9 cellular contexts compared by ENCODE assay signal in the genomic region with DNA sequence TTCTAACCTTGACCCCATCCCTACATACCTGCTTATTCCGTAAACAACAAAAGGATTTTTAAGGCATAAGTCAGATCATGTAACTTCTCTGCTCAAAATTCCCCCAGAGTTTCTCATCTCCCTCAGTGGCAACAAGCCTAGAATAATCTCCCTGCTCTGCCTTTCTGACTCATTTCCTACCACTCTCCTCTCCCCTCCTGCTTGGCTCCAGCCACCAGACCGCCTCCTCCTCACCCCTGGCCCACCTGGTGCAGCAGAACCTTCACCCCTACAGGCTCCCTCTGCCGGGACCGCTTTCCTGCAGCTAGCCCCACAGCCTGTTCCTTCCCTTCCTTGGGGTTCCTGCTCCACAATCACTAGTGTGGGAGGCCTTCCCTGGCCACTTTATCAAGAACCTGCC. TPM values are rescaled to one million over a fixed set of nuclear protein-coding genes. Genes with fewer than 3 reads are reported as not detected.
A peak's percentile ranks its signal among the peaks of the same experiment; 100 is the strongest.
DNase-seq lines count a peak whose midpoint lies in the region; ATAC-seq and TF ChIP-seq lines count a peak whose summit lies in the region.
"Had no signal": no experiment of that assay in that cellular context is flagged by ENCODE, and none has a peak within 500 bp of the region (broad histone marks: within the 10 kb centered on the region; RNA-seq: fewer than 3 reads in every experiment).

No MANE protein-coding gene starts in this region.

- no peak overlapping the region for H3K27ac Mint-ChIP-seq in progenitor cell of endocrine pancreas

- no peaks in the 10 kb centered on the region for H3K36me3 Mint-ChIP-seq in progenitor cell of endocrine pancreas (ENCODE audit: insufficient read depth)

- no peak overlapping the region for H3K4me3 ChIP-seq in SJSA1
- H3K4me3 ChIP-seq in sigmoid colon: no peak overlapping the region

- peaks cover 20% of the 10 kb centered on the region for H3K4me1 Mint-ChIP-seq in progenitor cell of endocrine pancreas (ENCODE audit: low read depth)

- H3K9me3 ChIP-seq in SJSA1 (replicated peaks) (0 out of 2 replicates have a peak, but pooled peaks cover 2% of the 10 kb centered on the region), sigmoid colon (no peaks in the 10 kb centered on the region)

- TF ChIP-seq POLR2A in sigmoid colon (IDR thresholded peaks at IDR 0.05): no peak

- H3K36me3 ChIP-seq in SJSA1 (no peaks in the 10 kb centered on the region), sigmoid colon (no peaks in the 10 kb centered on the region)

- peak; percentile 79 for ATAC-seq in esophagus mucosa
- ATAC-seq in HG03196 (IDR thresholded peaks at IDR 0.05; ENCODE audit: unreplicated experiment): no peak

- intact Hi-C loops in sigmoid colon (cut with DNase I): no loop called here

- DNase-seq in GM04503 (ENCODE audit: low read depth) (peak; percentile 63), SJSA1 (ENCODE audit: low read depth in 1 of 2, low spot score in 2 of 2) (peak; percentile 68 to 80), sigmoid colon (no peak), NCI-H2107 (lab: John Stamatoyannopoulos, UW) (no peak), NCI-H1092 treated with DMSO at 0.1 percent for 48 hours (lab: John Stamatoyannopoulos, UW) (no peak), progenitor cell of endocrine pancreas (ENCODE audit: low spot score, unreplicated experiment) (no peak)
- DNase-seq: foreskin melanocyte had no signal

- no peak for TF ChIP-seq EP300 in sigmoid colon (IDR thresholded peaks at IDR 0.05)

- H3K27me3 ChIP-seq in SJSA1 (replicated peaks): no peaks in the 10 kb centered on the region
- H3K27me3 ChIP-seq in sigmoid colon: no peaks in the 10 kb centered on the region

- peaks cover 54% of the 10 kb centered on the region for H3K4me1 ChIP-seq in SJSA1 (replicated peaks)
- peaks cover 0 to 55% (median 46%) of the 10 kb centered on the region in 4 donors for H3K4me1 ChIP-seq in sigmoid colon

- no peak overlapping the region for H3K4me3 Mint-ChIP-seq in progenitor cell of endocrine pancreas (ENCODE audit: low read depth)

- H3K9me3 Mint-ChIP-seq in progenitor cell of endocrine pancreas (ENCODE audit: low read depth): peaks cover 5% of the 10 kb centered on the region

- peak overlapping the region; percentile 65 for H3K27ac ChIP-seq in SJSA1
- peak overlapping the region; percentile 1 to 64 (median 59) for H3K27ac ChIP-seq in sigmoid colon

- peaks cover 23% of the 10 kb centered on the region for H3K27me3 Mint-ChIP-seq in progenitor cell of endocrine pancreas

- no peak for TF ChIP-seq CTCF in sigmoid colon (IDR thresholded peaks at IDR 0.05)
- TF ChIP-seq CTCF in progenitor cell of endocrine pancreas (IDR thresholded peaks at IDR 0.05; ENCODE audit: unreplicated experiment): no peak

- 77 to 89% methylated on average over 4 of the region's 4 CpGs for WGBS in sigmoid colon, 2 donors

RNA-seq across cellular contexts. Expression of a gene that starts 32.1 kb away (rescaled TPM):
- total RNA-seq in SJSA1 (2014; rRNA removed; shearing (Covaris generic)): 18.0 and 20.0 TPM in 2 replicates
- total RNA-seq in esophagus mucosa: 12.9 TPM
- total RNA-seq in sigmoid colon: 10 to 100 TPM; 11.2 to 18.6 (median 13.5) TPM
- 1 to 10 TPM; 1.2 to 4.4 (median 1.8) TPM for polyA plus RNA-seq in sigmoid colon
- 6.1 and 7.5 TPM in 2 replicates for total RNA-seq in progenitor cell of endocrine pancreas

Comparison
In these comparisons a context has a peak if more than half of its experiments do, and no peak if none do; other contexts are left out.
1. DNase-seq: peak in GM04503 (single experiment) and SJSA1 (2 of 2); none in sigmoid colon (single experiment), NCI-H2107 (single experiment), NCI-H1092 treated with DMSO at 0.1 percent for 48 hours (single experiment) and progenitor cell of endocrine pancreas (single experiment).